Comparison of ENCODE assay signal across 8 cellular contexts in the genomic region with DNA sequence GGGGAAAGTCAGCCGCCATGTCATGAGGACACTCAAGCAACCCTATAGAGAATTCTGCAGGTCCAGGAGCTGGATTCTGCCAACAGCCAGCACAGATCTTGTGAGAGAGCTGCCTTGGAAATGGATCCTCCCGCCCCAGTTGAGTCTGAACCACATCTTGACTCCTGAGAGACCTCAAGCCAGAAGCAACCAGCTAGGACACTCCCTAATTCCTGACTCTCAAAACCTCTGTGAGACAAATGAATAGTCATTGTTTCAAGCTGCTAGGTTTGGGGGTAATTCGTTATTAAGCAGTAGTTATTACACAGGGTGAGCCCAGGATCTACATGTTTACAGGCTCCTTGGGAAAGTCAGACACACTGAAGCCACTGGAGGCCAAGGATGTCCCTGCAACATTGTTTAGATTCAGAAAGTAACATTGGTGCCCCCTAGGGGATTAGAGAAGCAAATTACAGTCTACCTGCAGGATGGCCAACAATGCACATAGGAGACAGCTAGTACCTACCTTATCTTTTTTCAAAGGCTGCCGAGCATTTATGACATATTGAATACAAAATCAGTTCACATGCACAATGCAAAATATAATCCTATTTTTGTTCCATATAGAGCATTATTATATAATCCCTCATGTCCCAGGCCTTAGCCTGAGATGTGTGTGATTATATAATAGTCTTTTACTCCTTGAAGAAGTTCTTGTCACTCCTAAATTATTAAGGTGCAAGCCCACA. TPM values are rescaled to one million over a fixed set of nuclear protein-coding genes. Genes with fewer than 3 reads are reported as not detected.
DNase-seq lines count a peak whose midpoint lies in the region; ATAC-seq and TF ChIP-seq lines count a peak whose summit lies in the region.

No MANE protein-coding gene starts in this region.

- DNase-seq in Daoy (ENCODE audit: low read depth) (peak; percentile 64), NCI-H524 treated with DMSO at 0.1 percent for 48 hours (lab: John Stamatoyannopoulos, UW) (peak; percentile 53), brain microvascular endothelial cell (peak; percentile 49), inferior parietal cortex (ENCODE audit: extremely low spot score) (peak; percentile 79)
- DNase-seq in stimulated activated naive CD8-positive, alpha-beta T cell treated with anti-CD3 and anti-CD28 coated beads, Interleukin-15, amount 100 ng/mL, for 72 hours: peak in 1 of 2 donors; percentile 2

- H3K36me3 ChIP-seq in brain microvascular endothelial cell (replicated peaks): no peaks in the 10 kb centered on the region

- H3K27me3 ChIP-seq in brain microvascular endothelial cell (replicated peaks): no peaks in the 10 kb centered on the region

- H3K4me3 ChIP-seq in brain microvascular endothelial cell (ENCODE audit: low read depth, low read length): no peak overlapping the region

- H3K4me3 Mint-ChIP-seq in stimulated activated naive CD8-positive, alpha-beta T cell treated with anti-CD3 and anti-CD28 coated beads, Interleukin-15, amount 100 ng/mL, for 72 hours: no peak overlapping the region

- ATAC-seq in HG02981 (IDR thresholded peaks at IDR 0.05; ENCODE audit: unreplicated experiment) (peak; percentile 60), HG02759 (IDR thresholded peaks at IDR 0.05; ENCODE audit: unreplicated experiment) (no peak), GM21723 (IDR thresholded peaks at IDR 0.05; ENCODE audit: unreplicated experiment) (no peak)
- ATAC-seq in stimulated activated naive CD8-positive, alpha-beta T cell treated with anti-CD3 and anti-CD28 coated beads, Interleukin-15, amount 100 ng/mL, for 72 hours: peak; percentile 67

- no peaks in the 10 kb centered on the region for H3K4me1 Mint-ChIP-seq in stimulated activated naive CD8-positive, alpha-beta T cell treated with anti-CD3 and anti-CD28 coated beads, Interleukin-15, amount 100 ng/mL, for 72 hours

- peak; percentile 76 for TF ChIP-seq CTCF in brain microvascular endothelial cell (IDR thresholded peaks at IDR 0.05; ENCODE audit: low read depth, low read length, missing control alignments)

- H3K27me3 Mint-ChIP-seq in stimulated activated naive CD8-positive, alpha-beta T cell treated with anti-CD3 and anti-CD28 coated beads, Interleukin-15, amount 100 ng/mL, for 72 hours: peaks cover 31% of the 10 kb centered on the region

- in situ Hi-C loops in brain microvascular endothelial cell (cut with HindIII; ENCODE audit: low pct_ligation_motif_present, low sequenced_read_pairs): no loop called here

- H3K9me3 Mint-ChIP-seq in stimulated activated naive CD8-positive, alpha-beta T cell treated with anti-CD3 and anti-CD28 coated beads, Interleukin-15, amount 100 ng/mL, for 72 hours: no peaks in the 10 kb centered on the region

- H3K27ac ChIP-seq in brain microvascular endothelial cell: no peak overlapping the region

- H3K27ac Mint-ChIP-seq in stimulated activated naive CD8-positive, alpha-beta T cell treated with anti-CD3 and anti-CD28 coated beads, Interleukin-15, amount 100 ng/mL, for 72 hours: no peak overlapping the region

RNA-seq across cellular contexts. Expression of a gene that starts 57.9 kb away (rescaled TPM):
- 4.2 and 5.1 TPM in 2 replicates for total RNA-seq in Daoy (2014; rRNA removed; shearing (Covaris generic))

Comparison
In these comparisons a context has a peak if more than half of its experiments do, and no peak if none do; other contexts are left out.
1. ATAC-seq: peak in HG02981 (single experiment) and stimulated activated naive CD8-positive, alpha-beta T cell treated with anti-CD3 and anti-CD28 coated beads, Interleukin-15, amount 100 ng/mL, for 72 hours (single experiment); none in HG02759 (single experiment) and GM21723 (single experiment).